In the genomic region with DNA sequence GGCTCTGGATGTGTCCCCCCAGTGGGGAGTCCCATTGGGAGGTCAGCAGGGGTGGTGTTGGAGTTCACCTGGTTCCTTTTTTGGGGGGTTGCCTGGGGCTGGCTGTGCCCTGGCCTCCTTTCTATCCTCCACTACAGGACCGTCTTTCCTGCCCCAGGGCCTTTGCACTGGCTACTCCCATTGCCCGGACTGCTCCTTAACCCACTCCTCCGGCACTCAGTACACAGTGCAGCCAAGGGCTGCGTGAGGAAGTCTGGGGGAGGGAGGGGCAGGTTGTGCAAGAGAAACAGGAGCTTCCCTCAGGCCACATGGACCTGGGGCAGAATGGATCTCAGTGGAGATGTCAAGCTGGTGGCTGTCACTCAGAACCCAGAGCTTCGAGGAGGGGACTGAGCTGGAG, we compare ENCODE assay signal across 16 cellular contexts.
DNase-seq lines count a peak whose midpoint lies in the region; ATAC-seq, FAIRE-seq and TF ChIP-seq lines count a peak whose summit lies in the region.
"Had no signal": no experiment of that assay in that cellular context is flagged by ENCODE, and none has a peak within 500 bp of the region (broad histone marks: within the 10 kb centered on the region; RNA-seq: fewer than 3 reads in every experiment).

No MANE protein-coding gene starts in this region.

- H3K79me1 ChIP-seq in H1 (ENCODE audit: low read depth, low read length), result no peaks in the 10 kb centered on the region

- TF ChIP-seq RAD21 in H1 (IDR thresholded peaks at IDR 0.05 in 1 of 2, conservative IDR thresholded peaks at IDR 0.05 in 1 of 2; ENCODE audit: low read depth in 2 of 2, low read length in 2 of 2), result no peak

- no peak overlapping the region for H2AFZ ChIP-seq in H1 (ENCODE audit: low read length)
- H2AFZ ChIP-seq: GM23338 had no signal

- no peak overlapping the region for H2BK15ac ChIP-seq in H1 (ENCODE audit: low read length)

- no peak overlapping the region for H3K9ac ChIP-seq in BLaER1
- H3K9ac ChIP-seq in BLaER1 treated with 17β-estradiol and CSF1 and Interleukin-3, amounts not matched to agents 10 nM and 100 nM, result no peak overlapping the region
- H3K9ac ChIP-seq in H1 (replicated peaks in 1 of 4; ENCODE audit: extremely low read depth in 1 of 4, low read depth in 3 of 4, low read length in 3 of 4), result no peak overlapping the region

- no peak for FAIRE-seq in H1 (lab: Jason Lieb, UNC)
- FAIRE-seq: A549 had no signal

- H4K8ac ChIP-seq in H1 (ENCODE audit: extremely low read depth, insufficient read depth, low read length), result peak overlapping the region; percentile 57; the same call in 1 of the 2 replicates

- no peak overlapping the region for H2BK5ac ChIP-seq in H1 (ENCODE audit: low read depth, low read length)

- no peaks in the 10 kb centered on the region for H3K36me3 ChIP-seq in BLaER1
- no peaks in the 10 kb centered on the region for H3K36me3 ChIP-seq in BLaER1 treated with 17β-estradiol and CSF1 and Interleukin-3, amounts not matched to agents 10 nM and 100 nM
- no peaks in the 10 kb centered on the region for H3K36me3 ChIP-seq in H1 (ENCODE audit: control insufficient read depth in 2 of 4, insufficient read depth in 4 of 4, low read length in 3 of 4)
- H3K36me3 ChIP-seq in brain microvascular endothelial cell (replicated peaks), result no peaks in the 10 kb centered on the region

- H3K9me3 ChIP-seq in BLaER1, result no peaks in the 10 kb centered on the region
- no peaks in the 10 kb centered on the region for H3K9me3 ChIP-seq in BLaER1 treated with 17β-estradiol and CSF1 and Interleukin-3, amounts not matched to agents 10 nM and 100 nM (replicated peaks in 1 of 11)
- no peaks in the 10 kb centered on the region for H3K9me3 ChIP-seq in H1 (ENCODE audit: insufficient read depth in 2 of 2, low read depth in 1 of 2, low read length in 1 of 2)
- H3K9me3 ChIP-seq: A549 had no signal

- DNase-seq in NB4 (ENCODE audit: low read depth) (peak; percentile 46), H1 (ENCODE audit: low read depth in 1 of 2, low spot score in 2 of 2) (no peak), brain microvascular endothelial cell (no peak), GDM1 (lab: John Stamatoyannopoulos, UW) (no peak)
- DNase-seq: Calu3; CD4-positive, CD25-positive, alpha-beta regulatory T cell; DMS79 treated with DMSO at 0.1 percent for 48 hours; EL; GF-D8; H9; Karpas-422 had no signal

- H3K27me3 ChIP-seq in BLaER1 (no peaks in the 10 kb centered on the region; the same call in 1 of the 2 replicates), H1 (replicated peaks in 1 of 4; ENCODE audit: control insufficient read depth in 3 of 4, extremely low read depth in 1 of 4, insufficient read depth in 3 of 4, low read length in 3 of 4) (no peaks in the 10 kb centered on the region), brain microvascular endothelial cell (replicated peaks) (no peaks in the 10 kb centered on the region)
- no peaks in the 10 kb centered on the region for H3K27me3 ChIP-seq in BLaER1 treated with 17β-estradiol and CSF1 and Interleukin-3, amounts not matched to agents 10 nM and 100 nM

- in situ Hi-C loops in brain microvascular endothelial cell (cut with HindIII; ENCODE audit: low pct_ligation_motif_present, low sequenced_read_pairs), result no loop called here

- no peak overlapping the region for H3K4ac ChIP-seq in H1 (replicated peaks; ENCODE audit: insufficient read length, low read depth, low read length)

- H3K4me3 ChIP-seq in BLaER1 (no peak overlapping the region), NB4 (ENCODE audit: low read depth, low read length) (no peak overlapping the region), H1 (ENCODE audit: extremely low read depth in 1 of 4, insufficient read depth in 2 of 4, low read depth in 3 of 4, low read length in 4 of 4) (no peak overlapping the region), brain microvascular endothelial cell (ENCODE audit: low read depth, low read length) (no peak overlapping the region)
- H3K4me3 ChIP-seq in BLaER1 treated with 17β-estradiol and CSF1 and Interleukin-3, amounts not matched to agents 10 nM and 100 nM, result no peak overlapping the region
- H3K4me3 ChIP-seq: A549, GM23338 had no signal

- H3K14ac ChIP-seq in H1 (ENCODE audit: insufficient read length), result no peak overlapping the region

- no peak overlapping the region for H4K5ac ChIP-seq in H1 (ENCODE audit: insufficient read length, low read depth, low read length)

- H3K23ac ChIP-seq in H1 (ENCODE audit: insufficient read length), result no peak overlapping the region

- H4K20me1 ChIP-seq in BLaER1, result no peaks in the 10 kb centered on the region
- H4K20me1 ChIP-seq in BLaER1 treated with 17β-estradiol and CSF1 and Interleukin-3, amounts not matched to agents 10 nM and 100 nM, result no peaks in the 10 kb centered on the region
- H4K20me1 ChIP-seq in H1 (replicated peaks in 1 of 2; ENCODE audit: control insufficient read depth in 1 of 2, insufficient read depth in 2 of 2, low read length in 2 of 2), result no peaks in the 10 kb centered on the region

- TF ChIP-seq EP300 in H1 (IDR thresholded peaks at IDR 0.05; ENCODE audit: borderline replicate concordance in 1 of 2, low read depth in 2 of 2, low read length in 2 of 2), result no peak

- H3K56ac ChIP-seq in H1 (replicated peaks; ENCODE audit: insufficient read length, low read depth, low read length), result no peak overlapping the region

- H3K4me1 ChIP-seq in BLaER1 (peaks cover 27% of the 10 kb centered on the region), H1 (replicated peaks in 1 of 4; ENCODE audit: control insufficient read depth in 3 of 4, insufficient read depth in 4 of 4, low read length in 3 of 4) (peaks cover 0 to 2% (median 0%) of the 10 kb centered on the region in 4 experiments; a peak in 2 of 7 replicates)
- peaks cover 0 to 31% (median 25%) of the 10 kb centered on the region in 10 experiments; a peak in 18 of 20 replicates for H3K4me1 ChIP-seq in BLaER1 treated with 17β-estradiol and CSF1 and Interleukin-3, amounts not matched to agents 10 nM and 100 nM
- H3K4me1 ChIP-seq: A549 had no signal

- TF ChIP-seq CTCF in NB4 (IDR thresholded peaks at IDR 0.05; ENCODE audit: low read depth, low read length), result no peak
- TF ChIP-seq CTCF in H1 (IDR thresholded peaks at IDR 0.05; ENCODE audit: control extremely low read depth in 1 of 3, insufficient read depth in 1 of 3, low read depth in 1 of 3, low read length in 3 of 3), result no peak
- no peak for TF ChIP-seq CTCF in brain microvascular endothelial cell (IDR thresholded peaks at IDR 0.05; ENCODE audit: low read depth, low read length, missing control alignments)

- no peak overlapping the region for H3K27ac ChIP-seq in BLaER1
- H3K27ac ChIP-seq in BLaER1 treated with 17β-estradiol and CSF1 and Interleukin-3, amounts not matched to agents 10 nM and 100 nM, result no peak overlapping the region
- H3K27ac ChIP-seq in H1 (ENCODE audit: low read depth, low read length), result no peak overlapping the region
- no peak overlapping the region for H3K27ac ChIP-seq in brain microvascular endothelial cell
- H3K27ac ChIP-seq: A549 had no signal

- H2BK12ac ChIP-seq in H1 (ENCODE audit: low read depth, low read length), result no peak overlapping the region

- H2BK20ac ChIP-seq in H1 (ENCODE audit: low read length), result no peak overlapping the region

- no peak for ATAC-seq in HG03520 (IDR thresholded peaks at IDR 0.05; ENCODE audit: unreplicated experiment)
- ATAC-seq: GM23338 had no signal

- POLR2A ChIA-PET in H1 (lab: Charles Lee; ENCODE audit: partially characterized antibody), result no interaction called here

- TF ChIP-seq POLR2A in NB4 (IDR thresholded peaks at IDR 0.05; ENCODE audit: extremely low read depth, insufficient read length), result no peak
- TF ChIP-seq POLR2A in H1 (IDR thresholded peaks at IDR 0.05; ENCODE audit: control extremely low read depth in 1 of 2, low read depth in 2 of 2, low read length in 2 of 2), result no peak

- H3K23me2 ChIP-seq in H1 (ENCODE audit: low read depth, low read length), result no peaks in the 10 kb centered on the region

- H3K18ac ChIP-seq in H1 (ENCODE audit: extremely low read depth, low read length), result no peak overlapping the region

- no peak overlapping the region for H2AK5ac ChIP-seq in H1 (ENCODE audit: low read depth, low read length)

- H3K4me2 ChIP-seq in BLaER1 (peak overlapping the region; percentile 47), H1 (ENCODE audit: insufficient read depth in 1 of 2, low read depth in 2 of 2, low read length in 2 of 2) (no peak overlapping the region)
- peak overlapping the region in 9 of 11 experiments; percentile 25 to 71 (median 61); a peak in 17 of 22 replicates for H3K4me2 ChIP-seq in BLaER1 treated with 17β-estradiol and CSF1 and Interleukin-3, amounts not matched to agents 10 nM and 100 nM
- H3K4me2 ChIP-seq: A549, GM23338 had no signal

- CTCF ChIA-PET in H1 (lab: Charles Lee; ENCODE audit: partially characterized antibody), result no interaction called here

- no peak overlapping the region for H2BK120ac ChIP-seq in H1 (replicated peaks; ENCODE audit: low read depth, low read length)

- no peaks in the 10 kb centered on the region for H3K79me2 ChIP-seq in H1 (ENCODE audit: control insufficient read depth in 1 of 2, insufficient read depth in 2 of 2, low read length in 2 of 2)

- 98% methylated on average over 5 of the region's 5 CpGs; no CpG with 5 or more reads in 1 of the 2 experiments for WGBS in H1 (ENCODE audit: extremely low coverage in 1 of 2, insufficient coverage in 1 of 2, insufficient read length in 1 of 2, insufficient replicate concordance in 2 of 2, low coverage in 1 of 2, low lambda C conversion rate in 2 of 2, missing lambda C conversion rate in 1 of 2), 2 experiments

- H4K91ac ChIP-seq in H1 (replicated peaks; ENCODE audit: insufficient read length, low read length), result no peak overlapping the region

TF ChIP-seq in H1, 55 proteins besides CTCF, POLR2A, EP300 and RAD21:
- TF ChIP-seq CTBP2 (IDR thresholded peaks at IDR 0.05; ENCODE audit: borderline replicate concordance, insufficient read depth, insufficient read length, low read length) (no peak), KDM1A (IDR thresholded peaks at IDR 0.05; ENCODE audit: borderline replicate concordance, low read length) (peak; percentile 60; the same call in 1 of the 2 replicates)

Comparison
In these comparisons a context has a peak if more than half of its experiments do, and no peak if none do; other contexts are left out.
1. H3K4me2 ChIP-seq: peak in BLaER1 (single experiment) and BLaER1 treated with 17β-estradiol and CSF1 and Interleukin-3, amounts not matched to agents 10 nM and 100 nM (9 of 11); none in H1 (0 of 2).